ENCODE assay signal across 30 cellular contexts in the genomic region with DNA sequence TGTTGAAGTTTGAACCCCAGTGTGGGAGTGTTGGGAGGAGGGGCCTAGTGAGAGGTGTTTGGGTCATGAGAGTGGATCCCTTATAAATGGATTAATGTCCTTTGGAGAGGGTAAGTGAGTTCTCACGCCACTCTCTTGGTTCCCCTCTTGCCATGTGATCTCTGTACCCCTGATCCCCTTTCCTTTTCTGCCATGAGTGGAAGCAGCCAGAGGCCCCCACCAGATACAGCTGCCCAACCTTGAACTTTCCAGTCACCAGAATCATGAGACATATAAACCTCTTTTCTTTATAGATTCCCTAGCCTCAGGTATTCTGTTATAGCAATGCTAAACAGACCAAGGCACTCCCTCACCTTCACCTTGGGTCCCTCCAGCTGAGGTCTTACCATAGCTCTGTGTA. TPM values are rescaled to one million over a fixed set of nuclear protein-coding genes. Genes with fewer than 3 reads are reported as not detected.
"Had no signal": no experiment of that assay in that cellular context is flagged by ENCODE, and none has a peak within 500 bp of the region (broad histone marks: within the 10 kb centered on the region; RNA-seq: fewer than 3 reads in every experiment).

No MANE protein-coding gene starts in this region.

- H3K36me3 ChIP-seq: cardiac muscle cell, heart right ventricle, left ventricle myocardium inferior, thyroid gland had no signal

- H3K4me3 ChIP-seq: body of pancreas, cardiac muscle cell, coronary artery, dorsolateral prefrontal cortex, heart right ventricle, left ventricle myocardium inferior, thyroid gland had no signal

- FAIRE-seq: endothelial cell of umbilical vein, urothelium cell line had no signal

- ATAC-seq: activated CD4-positive, alpha-beta T cell treated with anti-CD3 and anti-CD28 coated beads for 36 hours; body of pancreas; effector memory CD8-positive, alpha-beta T cell; natural killer cell; stimulated activated effector memory CD8-positive, alpha-beta T cell treated with anti-CD3 and anti-CD28 coated beads, Interleukin-12 subunit alpha, Interleukin-12 subunit beta, amount 100 ng/mL, for 72 hours had no signal

- H3K4me1 Mint-ChIP-seq: activated CD4-positive, alpha-beta T cell treated with anti-CD3 and anti-CD28 coated beads for 36 hours; natural killer cell; stimulated activated effector memory CD8-positive, alpha-beta T cell treated with anti-CD3 and anti-CD28 coated beads, Interleukin-12 subunit alpha, Interleukin-12 subunit beta, amount 100 ng/mL, for 72 hours had no signal

- H3K4me3 Mint-ChIP-seq: activated CD4-positive, alpha-beta T cell treated with anti-CD3 and anti-CD28 coated beads for 36 hours; activated naive CD8-positive, alpha-beta T cell; effector memory CD8-positive, alpha-beta T cell; natural killer cell; stimulated activated effector memory CD8-positive, alpha-beta T cell treated with anti-CD3 and anti-CD28 coated beads, Interleukin-12 subunit alpha, Interleukin-12 subunit beta, amount 100 ng/mL, for 72 hours; stimulated activated naive CD8-positive, alpha-beta T cell treated with anti-CD3 and anti-CD28 coated beads, Interleukin-15, Interleukin-2, amounts not matched to agents 100 ng/mL and 50 ng/mL, for 24 hours had no signal

- H3K27ac ChIP-seq: body of pancreas, cardiac muscle cell, coronary artery, dorsolateral prefrontal cortex, heart right ventricle, thyroid gland had no signal

- H3K27ac Mint-ChIP-seq: activated CD4-positive, alpha-beta T cell treated with anti-CD3 and anti-CD28 coated beads for 36 hours; activated naive CD8-positive, alpha-beta T cell; effector memory CD8-positive, alpha-beta T cell; natural killer cell; stimulated activated effector memory CD8-positive, alpha-beta T cell treated with anti-CD3 and anti-CD28 coated beads, Interleukin-12 subunit alpha, Interleukin-12 subunit beta, amount 100 ng/mL, for 72 hours; stimulated activated naive CD8-positive, alpha-beta T cell treated with anti-CD3 and anti-CD28 coated beads, Interleukin-15, Interleukin-2, amounts not matched to agents 100 ng/mL and 50 ng/mL, for 24 hours had no signal

- H3K4me1 ChIP-seq: thyroid gland had no signal

- H3K27me3 ChIP-seq: body of pancreas, thyroid gland had no signal

- H3K9me3 Mint-ChIP-seq: natural killer cell; stimulated activated naive CD8-positive, alpha-beta T cell treated with anti-CD3 and anti-CD28 coated beads, Interleukin-15, Interleukin-2, amounts not matched to agents 100 ng/mL and 50 ng/mL, for 24 hours had no signal

- H3K36me3 Mint-ChIP-seq: activated naive CD8-positive, alpha-beta T cell; natural killer cell; stimulated activated effector memory CD8-positive, alpha-beta T cell treated with anti-CD3 and anti-CD28 coated beads, Interleukin-12 subunit alpha, Interleukin-12 subunit beta, amount 100 ng/mL, for 72 hours had no signal

- DNase-seq: activated CD4-positive, alpha-beta T cell treated with anti-CD3 and anti-CD28 coated beads for 36 hours; activated CD4-positive, CD25-positive, alpha-beta regulatory T cell; activated CD8-positive, alpha-beta memory T cell treated with anti-CD3 and anti-CD28 coated beads for 24 hours; activated effector memory CD4-positive, alpha-beta T cell treated with Interleukin-2 at 50 U/mL for 16 hours; activated naive CD4-positive, alpha-beta T cell treated with Interleukin-2 at 50 U/mL for 16 hours; anterior cingulate cortex; body of pancreas; dorsolateral prefrontal cortex; effector memory CD8-positive, alpha-beta T cell; foreskin melanocyte; natural killer cell; posterior cingulate gyrus; right cardiac atrium; stimulated activated CD4-positive, alpha-beta T cell treated with anti-CD3 and anti-CD28 coated beads, Interleukin-12 subunit alpha, Interleukin-12 subunit beta, amount 100 ng/mL, for 4 hours; stimulated activated CD4-positive, alpha-beta T cell treated with anti-CD3 and anti-CD28 coated beads, Interleukin-4, amount 100 ng/mL, for 1 hour; thyroid gland had no signal

- H3K9me3 ChIP-seq: body of pancreas, thyroid gland had no signal

RNA-seq across cellular contexts. Expression of a gene that starts 7.4 kb away (rescaled TPM):
- total RNA-seq: activated CD4-positive, alpha-beta T cell treated with anti-CD3 and anti-CD28 coated beads for 36 hours; body of pancreas; endothelial cell of umbilical vein; esophagus mucosa; glomerular endothelial cell; left ventricle myocardium inferior; lung microvascular endothelial cell; mononuclear cell; natural killer cell; right cardiac atrium; T-helper 1 cell treated with Interleukin-12 subunit alpha and Interleukin-12 subunit beta and Interleukin-4 antibody, amounts not matched to agents 30 ng/mL and 1 ng/mL, for 36 hours; thyroid gland had no signal
- polyA plus RNA-seq: endothelial cell of umbilical vein, heart right ventricle, right cardiac atrium had no signal
